Comparison of ENCODE assay signal across 7 cellular contexts in genomic region chr12:122081697-122082221, GRCh38. TPM values are rescaled to one million over a fixed set of nuclear protein-coding genes. Genes with fewer than 3 reads are reported as not detected.
DNase-seq lines count a peak whose midpoint lies in the region; FAIRE-seq and TF ChIP-seq lines count a peak whose summit lies in the region.

No MANE protein-coding gene starts in this region.

- H3K4me3 Mint-ChIP-seq in mesothelial cell of epicardium: peak overlapping the region; percentile 88

- H3K27me3 ChIP-seq in HAP-1 (ENCODE audit: low read depth) (no peaks in the 10 kb centered on the region), Peyer's patch (no peaks in the 10 kb centered on the region), colonic mucosa (no peaks in the 10 kb centered on the region)

- intact Hi-C loops in colonic mucosa (cut with DNase I): loop anchor here (5.0 kb wide), 1 partner anchor 36 kb away; no protein-coding TSS in a partner anchor

- peak overlapping the region; percentile 41 for H3K27ac Mint-ChIP-seq in mesothelial cell of epicardium

- no peaks in the 10 kb centered on the region for H3K9me3 ChIP-seq in HAP-1
- no peaks in the 10 kb centered on the region for H3K9me3 ChIP-seq in Peyer's patch
- H3K9me3 ChIP-seq in colonic mucosa: no peaks in the 10 kb centered on the region

- in situ Hi-C loops in HAP-1 (cut with MboI; ENCODE audit: low sequenced_read_pairs): no loop called here

- H3K27ac ChIP-seq in Peyer's patch (peak overlapping the region; percentile 80 to 91 (median 84)), colonic mucosa (peak overlapping the region; percentile 80)

- peak overlapping the region; percentile 54 to 87 for H3K9ac ChIP-seq in colonic mucosa (ENCODE audit: low read depth in 2 of 2, low read length in 2 of 2)

- peaks cover 28% of the 10 kb centered on the region for H3K36me3 ChIP-seq in HAP-1 (replicated peaks)
- peaks cover 0 to 14% (median 0%) of the 10 kb centered on the region in 3 donors for H3K36me3 ChIP-seq in Peyer's patch
- no peaks in the 10 kb centered on the region for H3K36me3 ChIP-seq in colonic mucosa

- no peaks in the 10 kb centered on the region for H3K27me3 Mint-ChIP-seq in mesothelial cell of epicardium (ENCODE audit: low read depth)

- FAIRE-seq in GM12891 (lab: Jason Lieb, UNC): peak; percentile 61

- no peaks in the 10 kb centered on the region for H3K9me3 Mint-ChIP-seq in mesothelial cell of epicardium

- H3K4me3 ChIP-seq in HAP-1 (peak overlapping the region; percentile 64; the same call in 1 of the 2 replicates), Peyer's patch (peak overlapping the region; percentile 71 to 93 (median 81)), colonic mucosa (peak overlapping the region; percentile 81)

- H3K36me3 Mint-ChIP-seq in mesothelial cell of epicardium: peaks cover 10% of the 10 kb centered on the region

- DNase-seq in GM12891 (ENCODE audit: insufficient read length, low spot score) (no peak), HAP-1 (ENCODE audit: low spot score in 2 of 2) (no peak), Peyer's patch (peak; percentile 47 to 77 (median 67)), colonic mucosa (peak; percentile 71), mesothelial cell of epicardium (ENCODE audit: low spot score in 2 of 2, unreplicated experiment in 2 of 2) (no peak), retina (no peak)
- DNase-seq in activated CD8-positive, alpha-beta memory T cell treated with anti-CD3 and anti-CD28 coated beads, Interleukin-2, amount 50 U/mL, for 4 hours: no peak

- TF ChIP-seq CTCF in Peyer's patch (IDR thresholded peaks at IDR 0.05) (peak in 2 of 6 experiments; percentile 5 to 30), colonic mucosa (IDR thresholded peaks at IDR 0.05) (no peak), mesothelial cell of epicardium (IDR thresholded peaks at IDR 0.05; ENCODE audit: unreplicated experiment) (no peak)

- H3K4me1 Mint-ChIP-seq in mesothelial cell of epicardium: peaks cover 41% of the 10 kb centered on the region

- TF ChIP-seq POLR2A in GM12891 (IDR thresholded peaks at IDR 0.05; ENCODE audit: low read depth, low read length) (no peak), Peyer's patch (IDR thresholded peaks at IDR 0.05) (no peak)

- H3K4me1 ChIP-seq in HAP-1 (peaks cover 19% of the 10 kb centered on the region), Peyer's patch (peaks cover 4 to 63% (median 25%) of the 10 kb centered on the region in 4 donors), colonic mucosa (peaks cover 15% of the 10 kb centered on the region)

TF ChIP-seq in GM12891, 5 proteins besides CTCF, POLR2A, EP300 and RAD21:
- no peak for TF ChIP-seq PAX5 (IDR thresholded peaks at IDR 0.05; ENCODE audit: insufficient read depth, low read length, severe bottlenecking)
- TF ChIP-seq SPI1 (IDR thresholded peaks at IDR 0.05; ENCODE audit: low read depth, low read length): peak; percentile 62
- no peak for TF ChIP-seq TAF1 (IDR thresholded peaks at IDR 0.05; ENCODE audit: low read depth, low read length)
- no peak for TF ChIP-seq POU2F2 (IDR thresholded peaks at IDR 0.05; ENCODE audit: low read depth, low read length)

RNA-seq across cellular contexts. Expression of gene MLXIP, which starts 3.2 kb away (rescaled TPM):
- polyA plus RNA-seq in GM12891 (2012; ENCODE audit: low read depth, missing spikeins): 4.6 TPM
- 100 to 1,000 TPM in 2 of 4 donors, 10 to 100 TPM in 2; 41.5 to 157 (median 98.3) TPM for total RNA-seq in Peyer's patch
- total RNA-seq in colonic mucosa: 100 to 1,000 TPM; 158 to 201 TPM
- total RNA-seq in mesothelial cell of epicardium: 65.3 to 67.3 TPM (median 65.7 TPM) in 3 replicates

Comparison
In these comparisons a context has a peak if more than half of its experiments do, and no peak if none do; other contexts are left out.
1. DNase-seq: peak in Peyer's patch (3 of 3) and colonic mucosa (single experiment); none in GM12891 (single experiment), HAP-1 (0 of 2), mesothelial cell of epicardium (0 of 2), retina (single experiment) and activated CD8-positive, alpha-beta memory T cell treated with anti-CD3 and anti-CD28 coated beads, Interleukin-2, amount 50 U/mL, for 4 hours (single experiment).
2. Peak in every context shown above with its lines, with median percentiles within 50 percentile points of each other: H3K4me3 ChIP-seq.